8 cellular contexts compared by ENCODE assay signal in genomic region chr3:58434170-58434507, GRCh38. TPM values are rescaled to one million over a fixed set of nuclear protein-coding genes. Genes with fewer than 3 reads are reported as not detected.
DNase-seq lines count a peak whose midpoint lies in the region; ATAC-seq and TF ChIP-seq lines count a peak whose summit lies in the region.

No MANE protein-coding gene starts in this region.

- H3K4me1 Mint-ChIP-seq in Calu3 (ENCODE audit: low read depth, unreplicated experiment), result peaks cover 17% of the 10 kb centered on the region

- H3K27me3 Mint-ChIP-seq in Calu3 (ENCODE audit: unreplicated experiment), result no peaks in the 10 kb centered on the region

- peak overlapping the region; percentile 93 for H3K4me3 Mint-ChIP-seq in Calu3 (ENCODE audit: low read depth, unreplicated experiment)

- TF ChIP-seq CTCF in Calu3 (IDR thresholded peaks at IDR 0.05; ENCODE audit: unreplicated experiment) (no peak), PC-9 (conservative IDR thresholded peaks at IDR 0.05) (no peak), epithelial cell of esophagus (IDR thresholded peaks at IDR 0.05; ENCODE audit: insufficient read depth, low read depth, low read length, missing control alignments) (no peak), parathyroid adenoma (IDR thresholded peaks at IDR 0.05) (no peak)

- POLR2A ChIA-PET in PC-9 (lab: Charles Lee; ENCODE audit: unreplicated experiment), result no interaction called here

- H3F3A ChIP-seq in PC-9 (ENCODE audit: insufficient read depth, low read depth), result no peaks in the 10 kb centered on the region; the same call in 1 of the 2 replicates

- no peak overlapping the region for H3K9ac ChIP-seq in parathyroid adenoma

- TF ChIP-seq POLR2A in erythroblast (IDR thresholded peaks at IDR 0.05; ENCODE audit: low read length), result no peak

- H3K9me2 ChIP-seq in PC-9 (ENCODE audit: insufficient read depth), result no peaks in the 10 kb centered on the region

- DNase-seq in Calu3, result no peak
- no peak for DNase-seq in PC-9
- DNase-seq in epithelial cell of esophagus (ENCODE audit: low read depth), result no peak
- DNase-seq in erythroblast (lab: John Stamatoyannopoulos, UW), result no peak
- DNase-seq in activated effector memory CD4-positive, alpha-beta T cell treated with anti-CD3 and anti-CD28 coated beads, Interleukin-2, amount 50 U/mL, for 16 hours, result no peak
- DNase-seq in mucosa of gallbladder (ENCODE audit: low spot score), result no peak

- H3K27ac ChIP-seq in PC-9 (no peak overlapping the region), parathyroid adenoma (peak overlapping the region; percentile 34)

- peak overlapping the region; percentile 81; the same call in 1 of the 2 replicates for H2AFZ ChIP-seq in PC-9
- H2AFZ ChIP-seq in parathyroid adenoma, result peak overlapping the region; percentile 70

- H3K9me3 ChIP-seq in PC-9 (ENCODE audit: insufficient read depth, low read depth) (no peaks in the 10 kb centered on the region), parathyroid adenoma (ENCODE audit: control insufficient read depth, low read length) (no peaks in the 10 kb centered on the region)

- H3K36me3 Mint-ChIP-seq in Calu3 (ENCODE audit: insufficient read depth, unreplicated experiment), result peaks cover 23% of the 10 kb centered on the region

- H3K27me3 ChIP-seq in PC-9 (ENCODE audit: insufficient read depth, low read depth) (no peaks in the 10 kb centered on the region), parathyroid adenoma (ENCODE audit: control insufficient read depth, insufficient read depth, low read length) (no peaks in the 10 kb centered on the region)

- no peaks in the 10 kb centered on the region for H4K20me1 ChIP-seq in PC-9 (ENCODE audit: insufficient read depth)

- H3K4me2 ChIP-seq in PC-9, result no peak overlapping the region; the same call in none of the 2 replicates
- peak overlapping the region; percentile 88 for H3K4me2 ChIP-seq in parathyroid adenoma (ENCODE audit: low read length)

- peaks cover 26% of the 10 kb centered on the region; the same call in 1 of the 2 replicates for H3K36me3 ChIP-seq in PC-9 (ENCODE audit: low read depth)
- no peaks in the 10 kb centered on the region for H3K36me3 ChIP-seq in parathyroid adenoma (ENCODE audit: control insufficient read depth, insufficient read depth, low read length)

- no peak for ATAC-seq in GM21423 (IDR thresholded peaks at IDR 0.05; ENCODE audit: unreplicated experiment)

- no peak overlapping the region for H3K27ac Mint-ChIP-seq in Calu3 (ENCODE audit: unreplicated experiment)

- peak overlapping the region; percentile 84; the same call in 1 of the 2 replicates for H3K4me3 ChIP-seq in PC-9
- H3K4me3 ChIP-seq in epithelial cell of esophagus (ENCODE audit: low read length), result peak overlapping the region; percentile 80
- peak overlapping the region; percentile 96 for H3K4me3 ChIP-seq in parathyroid adenoma (ENCODE audit: low read depth, low read length)

- intact Hi-C loops in Calu3 (cut with micrococcal nuclease; ENCODE audit: unreplicated experiment), result no loop called here
- intact Hi-C loops in PC-9 (cut with micrococcal nuclease; ENCODE audit: unreplicated experiment), result loop anchor here (5.0 kb wide), 2 partner anchors 38 to 173 kb away; no protein-coding TSS in a partner anchor

- H3K4me1 ChIP-seq in PC-9 (replicated peaks; ENCODE audit: insufficient read depth) (peaks cover 13% of the 10 kb centered on the region), parathyroid adenoma (peaks cover 12% of the 10 kb centered on the region)

- CTCF ChIA-PET in Calu3 (lab: Charles Lee) (no interaction called here), PC-9 (lab: Charles Lee) (no interaction called here)

- H3K9me3 Mint-ChIP-seq in Calu3 (ENCODE audit: low read depth, unreplicated experiment), result no peaks in the 10 kb centered on the region

- BruUV-seq in Calu3 (replicated peaks; lab: Mats Ljungman, UMichigan) (TSS peak; percentile 69), PC-9 (replicated peaks; lab: Mats Ljungman, UMichigan) (TSS peak; percentile 65)

- H3K79me2 ChIP-seq in PC-9 (ENCODE audit: low read depth) (peaks cover 17% of the 10 kb centered on the region), parathyroid adenoma (peaks cover 8% of the 10 kb centered on the region)

RNA-seq across cellular contexts. Expression of gene PDHB, which starts 0.5 kb away (rescaled TPM):
- total RNA-seq in Calu3 (2022) (45.4 and 47.6 TPM in 2 replicates), PC-9 (2021) (69.8 and 70.7 TPM in 2 replicates), mucosa of gallbladder (57.2 TPM)

RNA-seq across cellular contexts. Expression of gene KCTD6, which starts 57.8 kb away (rescaled TPM):
- total RNA-seq in Calu3 (2022) (10.7 and 11.4 TPM in 2 replicates), PC-9 (2021) (7.8 and 10.3 TPM in 2 replicates), mucosa of gallbladder (11.0 TPM)
